12 cellular contexts compared by ENCODE assay signal in genomic region chr17:60863892-60864673, GRCh38.
DNase-seq lines count a peak whose midpoint lies in the region; ATAC-seq and TF ChIP-seq lines count a peak whose summit lies in the region.
"Had no signal": no experiment of that assay in that cellular context is flagged by ENCODE, and none has a peak within 500 bp of the region (broad histone marks: within the 10 kb centered on the region; RNA-seq: fewer than 3 reads in every experiment).

No MANE protein-coding gene starts in this region.

- no peaks in the 10 kb centered on the region for H3K9me2 ChIP-seq in GM23338 (ENCODE audit: insufficient read depth)

- DNase-seq in GM23338 (ENCODE audit: low spot score) (no peak), SIG-M5 (lab: John Stamatoyannopoulos, UW) (peak; percentile 67), fibroblast of gingiva (ENCODE audit: low read depth) (peak; percentile 3), GM19240 (ENCODE audit: insufficient read length, low spot score) (no peak), NCI-H1930 (lab: John Stamatoyannopoulos, UW) (no peak), NCI-H524 treated with DMSO at 0.1 percent for 48 hours (lab: John Stamatoyannopoulos, UW) (no peak)
- DNase-seq: Caco-2, left colon, NCI-H1092 treated with DMSO at 0.1 percent for 48 hours had no signal

- H3K9ac ChIP-seq in BLaER1 treated with 17β-estradiol and CSF1 and Interleukin-3, amounts not matched to agents 10 nM and 100 nM: peak overlapping the region in 9 of 11 experiments; percentile 2 to 70 (median 48); a peak in 14 of 22 replicates

- peaks cover 18 to 41% (median 21%) of the 10 kb centered on the region in 10 experiments for H3K4me1 ChIP-seq in BLaER1 treated with 17β-estradiol and CSF1 and Interleukin-3, amounts not matched to agents 10 nM and 100 nM
- no peaks in the 10 kb centered on the region for H3K4me1 ChIP-seq in GM23338 (ENCODE audit: insufficient read depth)
- H3K4me1 ChIP-seq: Caco-2 had no signal

- no peaks in the 10 kb centered on the region for H3K4me1 Mint-ChIP-seq in GM23338

- H3K4me2 ChIP-seq in BLaER1 treated with 17β-estradiol and CSF1 and Interleukin-3, amounts not matched to agents 10 nM and 100 nM: peak overlapping the region; percentile 74 to 97 (median 83)
- H3K4me2 ChIP-seq in GM23338: no peak overlapping the region

- no peak for ATAC-seq in GM23338
- no peak for ATAC-seq in HG03045 (IDR thresholded peaks at IDR 0.05; ENCODE audit: unreplicated experiment)
- ATAC-seq: left colon had no signal

- TF ChIP-seq CTCF in GM23338 (conservative IDR thresholded peaks at IDR 0.05; ENCODE audit: low read depth in 2 of 2): no peak

- H3K9me3 Mint-ChIP-seq in GM23338: no peaks in the 10 kb centered on the region

- no peaks in the 10 kb centered on the region for H4K20me1 ChIP-seq in BLaER1 treated with 17β-estradiol and CSF1 and Interleukin-3, amounts not matched to agents 10 nM and 100 nM
- H4K20me1 ChIP-seq in GM23338 (replicated peaks; ENCODE audit: insufficient read depth): no peaks in the 10 kb centered on the region

- no peaks in the 10 kb centered on the region for H3K27me3 ChIP-seq in BLaER1 treated with 17β-estradiol and CSF1 and Interleukin-3, amounts not matched to agents 10 nM and 100 nM
- no peaks in the 10 kb centered on the region for H3K27me3 ChIP-seq in GM23338 (ENCODE audit: insufficient read depth)

- H3K36me3 Mint-ChIP-seq in GM23338 (ENCODE audit: low read depth): no peaks in the 10 kb centered on the region

- H3K4me3 Mint-ChIP-seq in GM23338: no peak overlapping the region

- H3K36me3 ChIP-seq in BLaER1 treated with 17β-estradiol and CSF1 and Interleukin-3, amounts not matched to agents 10 nM and 100 nM: no peaks in the 10 kb centered on the region
- H3K36me3 ChIP-seq in GM23338 (ENCODE audit: insufficient read depth): no peaks in the 10 kb centered on the region

- H3K4me3 ChIP-seq in BLaER1 treated with 17β-estradiol and CSF1 and Interleukin-3, amounts not matched to agents 10 nM and 100 nM: peak overlapping the region; percentile 2 to 50 (median 22); a peak in 12 of 20 replicates
- H3K4me3 ChIP-seq in GM23338: no peak overlapping the region

- peak overlapping the region; percentile 9 to 84 (median 71); a peak in 21 of 22 replicates for H3K27ac ChIP-seq in BLaER1 treated with 17β-estradiol and CSF1 and Interleukin-3, amounts not matched to agents 10 nM and 100 nM
- no peak overlapping the region for H3K27ac ChIP-seq in GM23338 (ENCODE audit: low read depth)
- H3K27ac ChIP-seq: RWPE1 had no signal

- peak overlapping the region; percentile 14; the same call in 1 of the 2 replicates for H3K27ac Mint-ChIP-seq in GM23338

- no peak overlapping the region for H2AFZ ChIP-seq in GM23338

- peaks cover 0 to 26% (median 22%) of the 10 kb centered on the region in 11 experiments; a peak in 18 of 22 replicates for H3K9me3 ChIP-seq in BLaER1 treated with 17β-estradiol and CSF1 and Interleukin-3, amounts not matched to agents 10 nM and 100 nM (replicated peaks in 1 of 11)
- H3K9me3 ChIP-seq: Caco-2 had no signal

- H3K27me3 Mint-ChIP-seq in GM23338 (ENCODE audit: insufficient read depth, low read depth, poor library complexity): peaks cover 3% of the 10 kb centered on the region

- no peaks in the 10 kb centered on the region for H3F3A ChIP-seq in GM23338 (replicated peaks; ENCODE audit: low read depth)

- H3K79me2 ChIP-seq in GM23338 (replicated peaks; ENCODE audit: insufficient read depth): no peaks in the 10 kb centered on the region

TF ChIP-seq in GM23338, 12 proteins besides CTCF, POLR2A, EP300 and RAD21:
- TF ChIP-seq CREB1 (CRISPR knock-in tag; IDR thresholded peaks at IDR 0.05; ENCODE audit: low read depth) (no peak), EZH2 (IDR thresholded peaks at IDR 0.05; ENCODE audit: low read depth, unreplicated experiment) (no peak), REST (IDR thresholded peaks at IDR 0.05; ENCODE audit: unreplicated experiment) (no peak), ZNF331 (CRISPR knock-in tag; IDR thresholded peaks at IDR 0.05; ENCODE audit: low read depth) (no peak)

Comparison
In these comparisons a context has a peak if more than half of its experiments do, and no peak if none do; other contexts are left out.
1. DNase-seq: peak in SIG-M5 (single experiment) and fibroblast of gingiva (single experiment); none in GM23338 (single experiment), GM19240 (single experiment), NCI-H1930 (0 of 2) and NCI-H524 treated with DMSO at 0.1 percent for 48 hours (single experiment).